18 cellular contexts compared by ENCODE assay signal in genomic region chr3:123787133-123787532, GRCh38.
DNase-seq lines count a peak whose midpoint lies in the region; ATAC-seq, FAIRE-seq and TF ChIP-seq lines count a peak whose summit lies in the region.
"Had no signal": no experiment of that assay in that cellular context is flagged by ENCODE, and none has a peak within 500 bp of the region (broad histone marks: within the 10 kb centered on the region; RNA-seq: fewer than 3 reads in every experiment).

No MANE protein-coding gene starts in this region.

- H3K4ac ChIP-seq in IMR-90 (ENCODE audit: low read depth, low read length) (peak overlapping the region; percentile 78), mesenchymal stem cell (ENCODE audit: low read depth in 1 of 2, low read length in 2 of 2) (no peak overlapping the region)

- WGBS in IMR-90 (ENCODE audit: extremely low coverage in 2 of 2, insufficient read length in 1 of 2), 2 experiments = 100% methylated on average over 3 of the region's 5 CpGs; no CpG with 5 or more reads in 1 of the 2 experiments
- 93% methylated on average over 5 of the region's 5 CpGs for WGBS in mesenchymal stem cell
- WGBS in small intestine, 3 donors = 44 to 74% (median 61%) methylated on average over 5 of the region's 5 CpGs

- H2BK20ac ChIP-seq in IMR-90 (ENCODE audit: low read depth, low read length) = peak overlapping the region; percentile 80

- H2BK5ac ChIP-seq in IMR-90 (ENCODE audit: low read depth, low read length, poor library complexity, severe bottlenecking) (peak overlapping the region; percentile 1), mesenchymal stem cell (ENCODE audit: low read depth, low read length, poor library complexity, severe bottlenecking) (no peak overlapping the region)

- peak overlapping the region in 1 of 2 experiments; percentile 45 for H2BK12ac ChIP-seq in mesenchymal stem cell (ENCODE audit: low read length in 2 of 2)

- peak overlapping the region; percentile 69 for H4K91ac ChIP-seq in IMR-90 (ENCODE audit: insufficient read depth, low read depth, low read length)
- no peak overlapping the region for H4K91ac ChIP-seq in mesenchymal stem cell (ENCODE audit: low read length)

- in situ Hi-C loops in IMR-90 (cut with MboI; ENCODE audit: low sequenced_read_pairs) = no loop called here

- H3K9me1 ChIP-seq in IMR-90 (ENCODE audit: insufficient read depth, low read length) = peaks cover 42% of the 10 kb centered on the region

- H3K18ac ChIP-seq in IMR-90 (ENCODE audit: low read depth, low read length) (peak overlapping the region; percentile 64), mesenchymal stem cell (ENCODE audit: low read depth in 1 of 2, low read length in 2 of 2) (peak overlapping the region in 1 of 2 experiments; percentile 61)

- DNase-seq in IMR-90 = no peak
- no peak for DNase-seq in mesenchymal stem cell
- DNase-seq in small intestine = peak; percentile 32
- no peak for DNase-seq in GM03348 (ENCODE audit: low spot score)
- DNase-seq in UCSD-AML1 (lab: John Stamatoyannopoulos, UW; ENCODE audit: unreplicated experiment) = no peak
- DNase-seq: C1 segment of cervical spinal cord; CD4-positive, CD25-positive, alpha-beta regulatory T cell; CD8-positive, alpha-beta memory T cell; COR-L47; DMS 273 treated with DMSO at 0.1 percent for 48 hours; DMS53; DND-41; EL; GOT3; H7 had no signal

- H3K4me2 ChIP-seq in IMR-90 (ENCODE audit: low read depth, low read length) (no peak overlapping the region), mesenchymal stem cell (ENCODE audit: low read length, poor library complexity, severe bottlenecking) (no peak overlapping the region)

- POLR2A ChIA-PET in IMR-90 (lab: Charles Lee; ENCODE audit: unreplicated experiment) = no interaction called here

- H3K36me3 ChIP-seq in IMR-90 (ENCODE audit: control insufficient read depth, insufficient read depth, low read length) = peaks cover 40% of the 10 kb centered on the region
- H3K36me3 ChIP-seq in mesenchymal stem cell (ENCODE audit: control insufficient read depth in 1 of 2, insufficient read depth in 2 of 2, low read depth in 1 of 2, low read length in 2 of 2) = peaks cover 31 to 40% of the 10 kb centered on the region in 2 experiments
- H3K36me3 ChIP-seq in small intestine (ENCODE audit: control insufficient read depth in 2 of 2, insufficient read depth in 2 of 2, low read length in 2 of 2) = no peaks in the 10 kb centered on the region

- H2AK5ac ChIP-seq in IMR-90 (ENCODE audit: low read depth, low read length) (peak overlapping the region; percentile 84; the same call in 1 of the 2 replicates), mesenchymal stem cell (ENCODE audit: low read length, severe bottlenecking) (no peak overlapping the region)

- H4K5ac ChIP-seq in IMR-90 (ENCODE audit: low read depth, low read length) = peak overlapping the region; percentile 29; the same call in 1 of the 2 replicates

- H4K20me1 ChIP-seq in IMR-90 (ENCODE audit: insufficient read depth, low read length) = no peaks in the 10 kb centered on the region

- H3K23ac ChIP-seq in IMR-90 (ENCODE audit: low read depth, low read length) (no peak overlapping the region), mesenchymal stem cell (ENCODE audit: low read length in 2 of 2) (no peak overlapping the region)

- no peak for TF ChIP-seq CTCF in IMR-90 (conservative IDR thresholded peaks at IDR 0.05; ENCODE audit: low read depth, low read length)

- H3K4me3 ChIP-seq in IMR-90 (ENCODE audit: insufficient read depth, low read depth, low read length) (no peak overlapping the region), mesenchymal stem cell (ENCODE audit: insufficient read depth in 1 of 2, low read depth in 1 of 2, low read length in 2 of 2) (no peak overlapping the region), small intestine (ENCODE audit: low read depth in 1 of 2, low read length in 2 of 2) (no peak overlapping the region)

- no peak overlapping the region for H2AFZ ChIP-seq in IMR-90 (replicated peaks; ENCODE audit: low read length, poor library complexity)
- no peak overlapping the region for H2AFZ ChIP-seq in mesenchymal stem cell (ENCODE audit: low read depth, low read length)

- H2BK15ac ChIP-seq in IMR-90 (ENCODE audit: low read depth, low read length) (peak overlapping the region; percentile 15; the same call in 2 of the 3 replicates), mesenchymal stem cell (ENCODE audit: low read depth, poor library complexity, severe bottlenecking) (peak overlapping the region; percentile 15)

- no peak for FAIRE-seq in small intestine (lab: Jason Lieb, UNC)
- FAIRE-seq: GM12891 had no signal

- H3K9ac ChIP-seq in IMR-90 (ENCODE audit: low read depth, low read length) = no peak overlapping the region
- H3K9ac ChIP-seq in mesenchymal stem cell (ENCODE audit: low read length) = no peak overlapping the region

- H3K27me3 ChIP-seq in IMR-90 (ENCODE audit: control insufficient read depth, insufficient read depth, low read length) (no peaks in the 10 kb centered on the region), mesenchymal stem cell (ENCODE audit: control insufficient read depth in 1 of 2, insufficient read depth in 1 of 2, low read length in 2 of 2) (no peaks in the 10 kb centered on the region), small intestine (ENCODE audit: control insufficient read depth in 2 of 2, insufficient read depth in 2 of 2, low read length in 2 of 2) (no peaks in the 10 kb centered on the region)

- H3K79me1 ChIP-seq in IMR-90 (ENCODE audit: low read depth in 1 of 2, low read length in 2 of 2) = peaks cover 35 to 73% of the 10 kb centered on the region in 2 experiments
- peaks cover 28% of the 10 kb centered on the region for H3K79me1 ChIP-seq in mesenchymal stem cell (replicated peaks; ENCODE audit: low read length, poor library complexity, severe bottlenecking)

- H3K14ac ChIP-seq in IMR-90 (replicated peaks; ENCODE audit: low read depth, low read length) = no peak overlapping the region
- H3K14ac ChIP-seq in mesenchymal stem cell (ENCODE audit: low read length in 2 of 2) = no peak overlapping the region

- H4K8ac ChIP-seq in IMR-90 (ENCODE audit: low read depth in 2 of 2, low read length in 2 of 2) (peak overlapping the region in 1 of 2 experiments; percentile 69; a peak in 2 of 4 replicates), mesenchymal stem cell (ENCODE audit: low read length) (no peak overlapping the region)

- TF ChIP-seq RAD21 in IMR-90 (IDR thresholded peaks at IDR 0.05; ENCODE audit: low read length) = no peak

- dilution Hi-C loops in IMR-90 (cut with HindIII; ENCODE audit: low sequenced_read_pairs, unreplicated experiment) = no loop called here

- BruUV-seq in IMR-90 (replicated peaks; lab: Mats Ljungman, UMichigan) = no TSS peak

- H2BK120ac ChIP-seq in IMR-90 (ENCODE audit: low read depth, low read length) = peak overlapping the region; percentile 53
- no peak overlapping the region for H2BK120ac ChIP-seq in mesenchymal stem cell (ENCODE audit: low read depth, low read length)

- H3K4me1 ChIP-seq in IMR-90 (ENCODE audit: control insufficient read depth, insufficient read depth, low read length) = peaks cover 46% of the 10 kb centered on the region
- H3K4me1 ChIP-seq in mesenchymal stem cell (ENCODE audit: control insufficient read depth, insufficient read depth, low read depth, low read length) = peaks cover 11% of the 10 kb centered on the region
- H3K4me1 ChIP-seq in small intestine (ENCODE audit: control insufficient read depth in 2 of 2, insufficient read depth in 1 of 2, low read depth in 1 of 2, low read length in 1 of 2) = no peaks in the 10 kb centered on the region

- H3K56ac ChIP-seq in IMR-90 (ENCODE audit: extremely low read depth, insufficient read depth, low read length) = no peak overlapping the region

- TF ChIP-seq POLR2A in IMR-90 (IDR thresholded peaks at IDR 0.05; ENCODE audit: low read depth, low read length) = no peak

- CTCF ChIA-PET in IMR-90 (lab: Yijun Ruan, JAX) = no interaction called here

- H3K27ac ChIP-seq in IMR-90 (ENCODE audit: insufficient read depth, low read length) (no peak overlapping the region), mesenchymal stem cell (ENCODE audit: low read length, poor library complexity, severe bottlenecking) (no peak overlapping the region), small intestine (ENCODE audit: low read depth in 1 of 2, low read length in 1 of 2) (no peak overlapping the region)

- intact Hi-C loops in IMR-90 (cut with micrococcal nuclease) = no loop called here

- H2AK9ac ChIP-seq in IMR-90 (replicated peaks; ENCODE audit: low read depth, low read length, poor library complexity) = no peak overlapping the region

- ATAC-seq in IMR-90 (ENCODE audit: low read depth) (no peak), HG03280 (IDR thresholded peaks at IDR 0.05; ENCODE audit: unreplicated experiment) (no peak)
- ATAC-seq: HCT116 had no signal

- H3K9me3 ChIP-seq in IMR-90 (ENCODE audit: control insufficient read depth, insufficient read depth, low read length) (no peaks in the 10 kb centered on the region), mesenchymal stem cell (ENCODE audit: control insufficient read depth, low read length) (no peaks in the 10 kb centered on the region), small intestine (ENCODE audit: control insufficient read depth, low read depth) (no peaks in the 10 kb centered on the region)

TF ChIP-seq in IMR-90, 13 proteins besides CTCF, POLR2A, EP300 and RAD21 (continues in another document):
- TF ChIP-seq RFX5 (IDR thresholded peaks at IDR 0.05; ENCODE audit: low read depth, low read length) = no peak
- TF ChIP-seq CEBPB (IDR thresholded peaks at IDR 0.05; ENCODE audit: low read depth, low read length) = no peak
- no peak for TF ChIP-seq MXI1 (IDR thresholded peaks at IDR 0.05; ENCODE audit: borderline replicate concordance, low read depth, low read length)
- TF ChIP-seq RCOR1 (IDR thresholded peaks at IDR 0.05; ENCODE audit: insufficient replicate concordance, low read length) = no peak
- TF ChIP-seq BHLHE40 (IDR thresholded peaks at IDR 0.05; ENCODE audit: low read depth, low read length) = no peak
- TF ChIP-seq MAFK (IDR thresholded peaks at IDR 0.05; ENCODE audit: low read depth, low read length) = no peak
- no peak for TF ChIP-seq FOS (IDR thresholded peaks at IDR 0.05; ENCODE audit: low read depth, low read length)
- no peak for TF ChIP-seq SMC3 (IDR thresholded peaks at IDR 0.05; ENCODE audit: low read depth, low read length)
- TF ChIP-seq CHD1 (IDR thresholded peaks at IDR 0.05; ENCODE audit: low read depth, low read length) = no peak
- TF ChIP-seq NFE2L2 (IDR thresholded peaks at IDR 0.05; ENCODE audit: low read depth, low read length) = no peak
- no peak for TF ChIP-seq MAZ (IDR thresholded peaks at IDR 0.05; ENCODE audit: borderline replicate concordance, low read depth, low read length)
- TF ChIP-seq USF2 (IDR thresholded peaks at IDR 0.05; ENCODE audit: low read depth, low read length) = no peak
